In the genomic region with DNA sequence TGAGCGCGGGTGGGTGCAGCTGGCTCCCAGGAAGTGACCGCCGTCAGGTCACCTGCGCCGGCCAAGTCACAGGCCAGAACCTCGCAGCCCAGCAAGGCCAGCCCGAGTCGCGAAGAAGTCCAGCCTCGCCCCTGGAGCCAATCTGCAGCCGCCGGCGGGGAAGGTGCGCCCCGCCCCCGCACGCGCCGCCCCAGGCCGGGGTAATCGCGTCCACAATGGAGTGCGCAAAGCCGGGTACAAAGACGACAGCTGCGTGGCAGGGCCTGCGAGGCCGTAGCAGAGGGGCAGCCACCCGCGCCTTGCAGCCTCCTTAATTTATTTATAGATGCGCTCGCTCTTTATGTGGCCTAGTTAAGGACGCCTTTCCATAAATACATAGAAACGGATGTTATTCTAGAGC, we compare ENCODE assay signal across 1 cellular context.
TF ChIP-seq lines count a peak whose summit lies in the region.

No MANE protein-coding gene starts in this region.

TF ChIP-seq in K562, 482 proteins besides CTCF, POLR2A, EP300 and RAD21 (continued from another document):
- TF ChIP-seq, protein P1, sequence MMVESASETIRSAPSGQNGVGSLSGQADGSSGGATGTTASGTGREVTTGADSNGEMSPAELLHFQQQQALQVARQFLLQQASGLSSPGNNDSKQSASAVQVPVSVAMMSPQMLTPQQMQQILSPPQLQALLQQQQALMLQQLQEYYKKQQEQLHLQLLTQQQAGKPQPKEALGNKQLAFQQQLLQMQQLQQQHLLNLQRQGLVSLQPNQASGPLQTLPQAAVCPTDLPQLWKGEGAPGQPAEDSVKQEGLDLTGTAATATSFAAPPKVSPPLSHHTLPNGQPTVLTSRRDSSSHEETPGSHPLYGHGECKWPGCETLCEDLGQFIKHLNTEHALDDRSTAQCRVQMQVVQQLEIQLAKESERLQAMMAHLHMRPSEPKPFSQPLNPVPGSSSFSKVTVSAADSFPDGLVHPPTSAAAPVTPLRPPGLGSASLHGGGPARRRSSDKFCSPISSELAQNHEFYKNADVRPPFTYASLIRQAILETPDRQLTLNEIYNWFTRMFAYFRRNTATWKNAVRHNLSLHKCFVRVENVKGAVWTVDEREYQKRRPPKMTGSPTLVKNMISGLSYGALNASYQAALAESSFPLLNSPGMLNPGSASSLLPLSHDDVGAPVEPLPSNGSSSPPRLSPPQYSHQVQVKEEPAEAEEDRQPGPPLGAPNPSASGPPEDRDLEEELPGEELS (CRISPR knock-in tag; IDR thresholded peaks at IDR 0.05; ENCODE audit: borderline replicate concordance): no peak
- TF ChIP-seq E4F1 (CRISPR knock-in tag; IDR thresholded peaks at IDR 0.05; ENCODE audit: borderline replicate concordance): no peak
- TF ChIP-seq NEUROD1 (IDR thresholded peaks at IDR 0.05; ENCODE audit: borderline replicate concordance, low read depth, low read length, partially characterized antibody): no peak
- TF ChIP-seq ZNF445 (CRISPR knock-in tag; IDR thresholded peaks at IDR 0.05; ENCODE audit: low read depth): no peak
- no peak for TF ChIP-seq THRB (CRISPR knock-in tag; conservative IDR thresholded peaks at IDR 0.05)
- TF ChIP-seq BHLHE40 (IDR thresholded peaks at IDR 0.05; ENCODE audit: low read length): peak; percentile 80
- TF ChIP-seq ZNF174 (CRISPR knock-in tag; IDR thresholded peaks at IDR 0.05): no peak
- TF ChIP-seq, protein P2, sequence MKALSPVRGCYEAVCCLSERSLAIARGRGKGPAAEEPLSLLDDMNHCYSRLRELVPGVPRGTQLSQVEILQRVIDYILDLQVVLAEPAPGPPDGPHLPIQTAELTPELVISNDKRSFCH (CRISPR knock-in tag; IDR thresholded peaks at IDR 0.05): no peak
- TF ChIP-seq, protein P2 (tag; IDR thresholded peaks at IDR 0.05): no peak
- no peak for TF ChIP-seq TAL1 (IDR thresholded peaks at IDR 0.05)
- TF ChIP-seq ZNF583 (CRISPR knock-in tag; IDR thresholded peaks at IDR 0.05): no peak
- TF ChIP-seq POLR3G (IDR thresholded peaks at IDR 0.05; ENCODE audit: extremely low read depth, insufficient read length, insufficient replicate concordance): no peak
- TF ChIP-seq MCM7 (IDR thresholded peaks at IDR 0.05): no peak
- peak; percentile 62 to 70 for TF ChIP-seq NRF1 (conservative IDR thresholded peaks at IDR 0.05 in 1 of 2, IDR thresholded peaks at IDR 0.05 in 1 of 2)
- TF ChIP-seq NR4A1 (CRISPR knock-in tag; IDR thresholded peaks at IDR 0.05): no peak
- no peak for TF ChIP-seq NR4A1 (tag; IDR thresholded peaks at IDR 0.05)
- peak; percentile 36; the same call in 1 of the 2 replicates for TF ChIP-seq ZNF592 (IDR thresholded peaks at IDR 0.05)
- TF ChIP-seq ZNF384 (IDR thresholded peaks at IDR 0.05; ENCODE audit: low read depth, low read length): no peak
- no peak for TF ChIP-seq LARP7 (IDR thresholded peaks at IDR 0.05)
- TF ChIP-seq, protein P3, sequence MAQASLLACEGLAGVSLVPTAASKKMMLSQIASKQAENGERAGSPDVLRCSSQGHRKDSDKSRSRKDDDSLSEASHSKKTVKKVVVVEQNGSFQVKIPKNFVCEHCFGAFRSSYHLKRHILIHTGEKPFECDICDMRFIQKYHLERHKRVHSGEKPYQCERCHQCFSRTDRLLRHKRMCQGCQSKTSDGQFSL (CRISPR knock-in tag; IDR thresholded peaks at IDR 0.05): no peak
- TF ChIP-seq, protein P3 (tag; IDR thresholded peaks at IDR 0.05): no peak
- no peak for TF ChIP-seq MAFF (IDR thresholded peaks at IDR 0.05; ENCODE audit: low read length)
TF ChIP-seq in K562: peak in this region for 18.
